16 cellular contexts compared by ENCODE assay signal in the genomic region with DNA sequence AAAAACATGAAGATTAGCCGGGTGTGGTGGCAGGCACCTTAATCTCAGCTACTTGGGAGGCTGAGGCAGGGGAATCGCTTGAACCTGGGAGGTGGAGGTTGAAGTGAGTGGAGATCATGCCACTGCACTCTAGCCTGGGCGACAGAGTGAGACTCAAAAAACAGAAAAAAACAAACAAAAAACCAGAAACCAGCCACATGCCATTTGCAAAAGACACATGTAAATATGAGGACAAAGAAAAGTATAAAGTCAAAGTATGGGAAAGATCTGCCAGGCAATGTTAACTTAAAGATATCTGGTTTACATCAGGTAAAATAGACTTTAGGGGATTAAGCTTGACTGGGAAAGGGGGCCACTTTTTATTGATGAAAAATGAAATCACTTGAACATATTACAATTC.
DNase-seq lines count a peak whose midpoint lies in the region; ATAC-seq and TF ChIP-seq lines count a peak whose summit lies in the region.
"Had no signal": no experiment of that assay in that cellular context is flagged by ENCODE, and none has a peak within 500 bp of the region (broad histone marks: within the 10 kb centered on the region; RNA-seq: fewer than 3 reads in every experiment).

No MANE protein-coding gene starts in this region.

- intact Hi-C loops in CD14-positive monocyte (cut with micrococcal nuclease), result loop anchor here in 1 of 2 donors (5.0 kb wide), 1 partner anchor 90 kb away; a partner anchor contains a TSS

- POLR2A ChIA-PET in naive thymus-derived CD8-positive, alpha-beta T cell (lab: Charles Lee), result interaction anchor here (0.5 to 0.6 kb wide), 2 partner anchors 13 to 41 kb away, joined by 3 to 5 read pairs; no protein-coding TSS in a partner anchor

- H3K27ac Mint-ChIP-seq in activated T-cell treated with anti-CD3 and anti-CD28 coated beads, Interleukin-2, amount 50 U/mL, for 24 hours, result peak overlapping the region; percentile 57
- H3K27ac Mint-ChIP-seq in CD14-positive monocyte (peak overlapping the region in 4 of 7 donors; percentile 30 to 66 (median 38)), osteocyte (ENCODE audit: unreplicated experiment) (no peak overlapping the region)
- peak overlapping the region; percentile 48 for H3K27ac Mint-ChIP-seq in activated T-helper 17 cell treated with anti-CD3 and anti-CD28 coated beads, Interleukin-2, amount 50 U/mL, for 72 hours
- peak overlapping the region in 7 of 10 donors; percentile 17 to 63 (median 53) for H3K27ac Mint-ChIP-seq in naive thymus-derived CD8-positive, alpha-beta T cell

- ATAC-seq in activated T-helper 17 cell treated with anti-CD3 and anti-CD28 coated beads, Interleukin-2, amount 50 U/mL, for 72 hours (replicated peaks), result no peak
- no peak for ATAC-seq in naive thymus-derived CD8-positive, alpha-beta T cell
- ATAC-seq: A549, HCT116, Panc1 had no signal

- no peaks in the 10 kb centered on the region for H3K27me3 Mint-ChIP-seq in activated T-cell treated with anti-CD3 and anti-CD28 coated beads, Interleukin-2, amount 50 U/mL, for 24 hours
- no peaks in the 10 kb centered on the region for H3K27me3 Mint-ChIP-seq in CD14-positive monocyte (ENCODE audit: low read depth in 3 of 3)
- no peaks in the 10 kb centered on the region for H3K27me3 Mint-ChIP-seq in activated T-helper 17 cell treated with anti-CD3 and anti-CD28 coated beads, Interleukin-2, amount 50 U/mL, for 72 hours
- no peaks in the 10 kb centered on the region for H3K27me3 Mint-ChIP-seq in naive thymus-derived CD8-positive, alpha-beta T cell
- no peaks in the 10 kb centered on the region for H3K27me3 Mint-ChIP-seq in osteocyte (ENCODE audit: unreplicated experiment)

- H3K4me3 Mint-ChIP-seq in activated T-cell treated with anti-CD3 and anti-CD28 coated beads, Interleukin-2, amount 50 U/mL, for 24 hours, result no peak overlapping the region
- no peak overlapping the region for H3K4me3 Mint-ChIP-seq in CD14-positive monocyte
- H3K4me3 Mint-ChIP-seq in activated T-helper 17 cell treated with anti-CD3 and anti-CD28 coated beads, Interleukin-2, amount 50 U/mL, for 72 hours, result no peak overlapping the region
- no peak overlapping the region for H3K4me3 Mint-ChIP-seq in naive thymus-derived CD8-positive, alpha-beta T cell
- H3K4me3 Mint-ChIP-seq in osteocyte (ENCODE audit: unreplicated experiment), result no peak overlapping the region

- no peaks in the 10 kb centered on the region for H3K9me3 Mint-ChIP-seq in activated T-cell treated with anti-CD3 and anti-CD28 coated beads, Interleukin-2, amount 50 U/mL, for 24 hours
- H3K9me3 Mint-ChIP-seq in CD14-positive monocyte (no peaks in the 10 kb centered on the region), osteocyte (ENCODE audit: unreplicated experiment) (no peaks in the 10 kb centered on the region)
- H3K9me3 Mint-ChIP-seq in activated T-helper 17 cell treated with anti-CD3 and anti-CD28 coated beads, Interleukin-2, amount 50 U/mL, for 72 hours, result no peaks in the 10 kb centered on the region
- H3K9me3 Mint-ChIP-seq in naive thymus-derived CD8-positive, alpha-beta T cell, result no peaks in the 10 kb centered on the region

- H3K36me3 Mint-ChIP-seq in activated T-cell treated with anti-CD3 and anti-CD28 coated beads, Interleukin-2, amount 50 U/mL, for 24 hours (ENCODE audit: low read depth), result peaks cover 89% of the 10 kb centered on the region
- H3K36me3 Mint-ChIP-seq in CD14-positive monocyte (peaks cover 49 to 56% of the 10 kb centered on the region in 2 donors), osteocyte (ENCODE audit: unreplicated experiment) (peaks cover 22% of the 10 kb centered on the region)
- H3K36me3 Mint-ChIP-seq in activated T-helper 17 cell treated with anti-CD3 and anti-CD28 coated beads, Interleukin-2, amount 50 U/mL, for 72 hours (ENCODE audit: low read depth), result peaks cover 99% of the 10 kb centered on the region
- peaks cover 0 to 87% (median 29%) of the 10 kb centered on the region in 3 donors for H3K36me3 Mint-ChIP-seq in naive thymus-derived CD8-positive, alpha-beta T cell

- DNase-seq in activated T-cell treated with anti-CD3 and anti-CD28 coated beads, Interleukin-2, amount 50 U/mL, for 24 hours, result peak; percentile 16
- DNase-seq in activated T-cell treated with anti-CD3 and anti-CD28 coated beads, Interleukin-2, amount 50 U/mL, for 1 hour, result no peak
- DNase-seq in CD14-positive monocyte (ENCODE audit: low spot score) (no peak), osteocyte (ENCODE audit: extremely low spot score, unreplicated experiment) (no peak), GM20000 (ENCODE audit: low spot score) (no peak)
- no peak for DNase-seq in naive thymus-derived CD8-positive, alpha-beta T cell
- DNase-seq: GOT3, KBM-7, NCI-H1105, NCI-H1694, NCI-H2081 treated with DMSO at 0.1 percent for 48 hours, NCI-H446 treated with DMSO at 0.1 percent for 48 hours had no signal

- TF ChIP-seq CTCF in CD14-positive monocyte (IDR thresholded peaks at IDR 0.05) (no peak), osteocyte (IDR thresholded peaks at IDR 0.05) (no peak), GM20000 (IDR thresholded peaks at IDR 0.05; ENCODE audit: extremely low read depth, missing control alignments) (no peak)

- peaks cover 52% of the 10 kb centered on the region for H3K4me1 Mint-ChIP-seq in activated T-cell treated with anti-CD3 and anti-CD28 coated beads, Interleukin-2, amount 50 U/mL, for 24 hours (ENCODE audit: low read depth)
- H3K4me1 Mint-ChIP-seq in CD14-positive monocyte (peaks cover 27% of the 10 kb centered on the region), osteocyte (ENCODE audit: unreplicated experiment) (peaks cover 3% of the 10 kb centered on the region)
- H3K4me1 Mint-ChIP-seq in activated T-helper 17 cell treated with anti-CD3 and anti-CD28 coated beads, Interleukin-2, amount 50 U/mL, for 72 hours, result peaks cover 31% of the 10 kb centered on the region
- peaks cover 8 to 47% (median 31%) of the 10 kb centered on the region in 4 donors for H3K4me1 Mint-ChIP-seq in naive thymus-derived CD8-positive, alpha-beta T cell
